Comparison of ENCODE assay signal across 1 cellular context in genomic region chr1:119286587-119287181, GRCh38.
A peak's percentile ranks its signal among the peaks of the same experiment; 100 is the strongest.
TF ChIP-seq lines count a peak whose summit lies in the region.

No MANE protein-coding gene starts in this region.

TF ChIP-seq in K562, 482 proteins besides CTCF, POLR2A, EP300 and RAD21 (continued from another document):
- TF ChIP-seq, protein P1, sequence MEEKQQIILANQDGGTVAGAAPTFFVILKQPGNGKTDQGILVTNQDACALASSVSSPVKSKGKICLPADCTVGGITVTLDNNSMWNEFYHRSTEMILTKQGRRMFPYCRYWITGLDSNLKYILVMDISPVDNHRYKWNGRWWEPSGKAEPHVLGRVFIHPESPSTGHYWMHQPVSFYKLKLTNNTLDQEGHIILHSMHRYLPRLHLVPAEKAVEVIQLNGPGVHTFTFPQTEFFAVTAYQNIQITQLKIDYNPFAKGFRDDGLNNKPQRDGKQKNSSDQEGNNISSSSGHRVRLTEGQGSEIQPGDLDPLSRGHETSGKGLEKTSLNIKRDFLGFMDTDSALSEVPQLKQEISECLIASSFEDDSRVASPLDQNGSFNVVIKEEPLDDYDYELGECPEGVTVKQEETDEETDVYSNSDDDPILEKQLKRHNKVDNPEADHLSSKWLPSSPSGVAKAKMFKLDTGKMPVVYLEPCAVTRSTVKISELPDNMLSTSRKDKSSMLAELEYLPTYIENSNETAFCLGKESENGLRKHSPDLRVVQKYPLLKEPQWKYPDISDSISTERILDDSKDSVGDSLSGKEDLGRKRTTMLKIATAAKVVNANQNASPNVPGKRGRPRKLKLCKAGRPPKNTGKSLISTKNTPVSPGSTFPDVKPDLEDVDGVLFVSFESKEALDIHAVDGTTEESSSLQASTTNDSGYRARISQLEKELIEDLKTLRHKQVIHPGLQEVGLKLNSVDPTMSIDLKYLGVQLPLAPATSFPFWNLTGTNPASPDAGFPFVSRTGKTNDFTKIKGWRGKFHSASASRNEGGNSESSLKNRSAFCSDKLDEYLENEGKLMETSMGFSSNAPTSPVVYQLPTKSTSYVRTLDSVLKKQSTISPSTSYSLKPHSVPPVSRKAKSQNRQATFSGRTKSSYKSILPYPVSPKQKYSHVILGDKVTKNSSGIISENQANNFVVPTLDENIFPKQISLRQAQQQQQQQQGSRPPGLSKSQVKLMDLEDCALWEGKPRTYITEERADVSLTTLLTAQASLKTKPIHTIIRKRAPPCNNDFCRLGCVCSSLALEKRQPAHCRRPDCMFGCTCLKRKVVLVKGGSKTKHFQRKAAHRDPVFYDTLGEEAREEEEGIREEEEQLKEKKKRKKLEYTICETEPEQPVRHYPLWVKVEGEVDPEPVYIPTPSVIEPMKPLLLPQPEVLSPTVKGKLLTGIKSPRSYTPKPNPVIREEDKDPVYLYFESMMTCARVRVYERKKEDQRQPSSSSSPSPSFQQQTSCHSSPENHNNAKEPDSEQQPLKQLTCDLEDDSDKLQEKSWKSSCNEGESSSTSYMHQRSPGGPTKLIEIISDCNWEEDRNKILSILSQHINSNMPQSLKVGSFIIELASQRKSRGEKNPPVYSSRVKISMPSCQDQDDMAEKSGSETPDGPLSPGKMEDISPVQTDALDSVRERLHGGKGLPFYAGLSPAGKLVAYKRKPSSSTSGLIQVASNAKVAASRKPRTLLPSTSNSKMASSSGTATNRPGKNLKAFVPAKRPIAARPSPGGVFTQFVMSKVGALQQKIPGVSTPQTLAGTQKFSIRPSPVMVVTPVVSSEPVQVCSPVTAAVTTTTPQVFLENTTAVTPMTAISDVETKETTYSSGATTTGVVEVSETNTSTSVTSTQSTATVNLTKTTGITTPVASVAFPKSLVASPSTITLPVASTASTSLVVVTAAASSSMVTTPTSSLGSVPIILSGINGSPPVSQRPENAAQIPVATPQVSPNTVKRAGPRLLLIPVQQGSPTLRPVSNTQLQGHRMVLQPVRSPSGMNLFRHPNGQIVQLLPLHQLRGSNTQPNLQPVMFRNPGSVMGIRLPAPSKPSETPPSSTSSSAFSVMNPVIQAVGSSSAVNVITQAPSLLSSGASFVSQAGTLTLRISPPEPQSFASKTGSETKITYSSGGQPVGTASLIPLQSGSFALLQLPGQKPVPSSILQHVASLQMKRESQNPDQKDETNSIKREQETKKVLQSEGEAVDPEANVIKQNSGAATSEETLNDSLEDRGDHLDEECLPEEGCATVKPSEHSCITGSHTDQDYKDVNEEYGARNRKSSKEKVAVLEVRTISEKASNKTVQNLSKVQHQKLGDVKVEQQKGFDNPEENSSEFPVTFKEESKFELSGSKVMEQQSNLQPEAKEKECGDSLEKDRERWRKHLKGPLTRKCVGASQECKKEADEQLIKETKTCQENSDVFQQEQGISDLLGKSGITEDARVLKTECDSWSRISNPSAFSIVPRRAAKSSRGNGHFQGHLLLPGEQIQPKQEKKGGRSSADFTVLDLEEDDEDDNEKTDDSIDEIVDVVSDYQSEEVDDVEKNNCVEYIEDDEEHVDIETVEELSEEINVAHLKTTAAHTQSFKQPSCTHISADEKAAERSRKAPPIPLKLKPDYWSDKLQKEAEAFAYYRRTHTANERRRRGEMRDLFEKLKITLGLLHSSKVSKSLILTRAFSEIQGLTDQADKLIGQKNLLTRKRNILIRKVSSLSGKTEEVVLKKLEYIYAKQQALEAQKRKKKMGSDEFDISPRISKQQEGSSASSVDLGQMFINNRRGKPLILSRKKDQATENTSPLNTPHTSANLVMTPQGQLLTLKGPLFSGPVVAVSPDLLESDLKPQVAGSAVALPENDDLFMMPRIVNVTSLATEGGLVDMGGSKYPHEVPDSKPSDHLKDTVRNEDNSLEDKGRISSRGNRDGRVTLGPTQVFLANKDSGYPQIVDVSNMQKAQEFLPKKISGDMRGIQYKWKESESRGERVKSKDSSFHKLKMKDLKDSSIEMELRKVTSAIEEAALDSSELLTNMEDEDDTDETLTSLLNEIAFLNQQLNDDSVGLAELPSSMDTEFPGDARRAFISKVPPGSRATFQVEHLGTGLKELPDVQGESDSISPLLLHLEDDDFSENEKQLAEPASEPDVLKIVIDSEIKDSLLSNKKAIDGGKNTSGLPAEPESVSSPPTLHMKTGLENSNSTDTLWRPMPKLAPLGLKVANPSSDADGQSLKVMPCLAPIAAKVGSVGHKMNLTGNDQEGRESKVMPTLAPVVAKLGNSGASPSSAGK (IDR thresholded peaks at IDR 0.05) = peak; percentile 86
- TF ChIP-seq, protein P2, sequence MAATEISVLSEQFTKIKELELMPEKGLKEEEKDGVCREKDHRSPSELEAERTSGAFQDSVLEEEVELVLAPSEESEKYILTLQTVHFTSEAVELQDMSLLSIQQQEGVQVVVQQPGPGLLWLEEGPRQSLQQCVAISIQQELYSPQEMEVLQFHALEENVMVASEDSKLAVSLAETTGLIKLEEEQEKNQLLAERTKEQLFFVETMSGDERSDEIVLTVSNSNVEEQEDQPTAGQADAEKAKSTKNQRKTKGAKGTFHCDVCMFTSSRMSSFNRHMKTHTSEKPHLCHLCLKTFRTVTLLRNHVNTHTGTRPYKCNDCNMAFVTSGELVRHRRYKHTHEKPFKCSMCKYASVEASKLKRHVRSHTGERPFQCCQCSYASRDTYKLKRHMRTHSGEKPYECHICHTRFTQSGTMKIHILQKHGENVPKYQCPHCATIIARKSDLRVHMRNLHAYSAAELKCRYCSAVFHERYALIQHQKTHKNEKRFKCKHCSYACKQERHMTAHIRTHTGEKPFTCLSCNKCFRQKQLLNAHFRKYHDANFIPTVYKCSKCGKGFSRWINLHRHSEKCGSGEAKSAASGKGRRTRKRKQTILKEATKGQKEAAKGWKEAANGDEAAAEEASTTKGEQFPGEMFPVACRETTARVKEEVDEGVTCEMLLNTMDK (IDR thresholded peaks at IDR 0.05; ENCODE audit: borderline replicate concordance, insufficient read depth, low read depth, low read length, poor library complexity, severe bottlenecking) = peak; percentile 69
- TF ChIP-seq CBX3 (IDR thresholded peaks at IDR 0.05; ENCODE audit: borderline replicate concordance in 1 of 2, low read length in 2 of 2) = peak in 1 of 2 experiments; percentile 26; a peak in 1 of 3 replicates
- no peak for TF ChIP-seq ZNF696 (CRISPR knock-in tag; conservative IDR thresholded peaks at IDR 0.05)
- TF ChIP-seq MAZ (CRISPR knock-in tag; conservative IDR thresholded peaks at IDR 0.05 in 1 of 2, IDR thresholded peaks at IDR 0.05 in 1 of 2) = 0 out of 4 replicates have a peak, but pooled peaks of 1 of the 2 experiments have one; percentile 16
- TF ChIP-seq VEZF1 (CRISPR knock-in tag; IDR thresholded peaks at IDR 0.05) = peak; percentile 65
- TF ChIP-seq PHB2 (IDR thresholded peaks at IDR 0.05; ENCODE audit: low read depth) = no peak
- TF ChIP-seq, protein P3, sequence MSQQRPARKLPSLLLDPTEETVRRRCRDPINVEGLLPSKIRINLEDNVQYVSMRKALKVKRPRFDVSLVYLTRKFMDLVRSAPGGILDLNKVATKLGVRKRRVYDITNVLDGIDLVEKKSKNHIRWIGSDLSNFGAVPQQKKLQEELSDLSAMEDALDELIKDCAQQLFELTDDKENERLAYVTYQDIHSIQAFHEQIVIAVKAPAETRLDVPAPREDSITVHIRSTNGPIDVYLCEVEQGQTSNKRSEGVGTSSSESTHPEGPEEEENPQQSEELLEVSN (IDR thresholded peaks at IDR 0.05; ENCODE audit: borderline replicate concordance in 1 of 2, extremely low read depth in 1 of 2, insufficient read depth in 1 of 2, insufficient read length in 1 of 2, low read depth in 1 of 2, low read length in 1 of 2, poor library complexity in 1 of 2, severe bottlenecking in 1 of 2) = peak in 1 of 2 experiments; percentile 61
- TF ChIP-seq ZNF121 (CRISPR knock-in tag; conservative IDR thresholded peaks at IDR 0.05) = no peak
- no peak for TF ChIP-seq ZNF830 (CRISPR knock-in tag; IDR thresholded peaks at IDR 0.05)
- 0 out of 2 replicates have a peak, but pooled peaks have one; percentile 5 for TF ChIP-seq SMC3 (conservative IDR thresholded peaks at IDR 0.05; ENCODE audit: insufficient read depth, low read depth, low read length)
- TF ChIP-seq ASH1L (IDR thresholded peaks at IDR 0.05; ENCODE audit: borderline replicate concordance, low read depth, partially characterized antibody) = no peak
